Comparison of ENCODE assay signal across 30 cellular contexts in genomic region chr4:151917145-151917775, GRCh38.
DNase-seq lines count a peak whose midpoint lies in the region; ATAC-seq, FAIRE-seq and TF ChIP-seq lines count a peak whose summit lies in the region.
"Had no signal": no experiment of that assay in that cellular context is flagged by ENCODE, and none has a peak within 500 bp of the region (broad histone marks: within the 10 kb centered on the region; RNA-seq: fewer than 3 reads in every experiment).

No MANE protein-coding gene starts in this region.

- FAIRE-seq in GM12878 (lab: Jason Lieb, UNC): no peak
- FAIRE-seq: endothelial cell of umbilical vein had no signal

- no peak overlapping the region for H3K4me2 ChIP-seq in GM12878 (ENCODE audit: control insufficient read depth, insufficient read depth)

- intact Hi-C loops in GM12878 (cut with micrococcal nuclease; ENCODE audit: unreplicated experiment): no loop called here
- intact Hi-C loops in Right ventricle myocardium superior (cut with DNase I): no loop called here

- H3K4me3 Mint-ChIP-seq in HFFc6: no peak overlapping the region
- H3K4me3 Mint-ChIP-seq: activated T-helper 1 cell treated with anti-CD3 and anti-CD28 coated beads, Interleukin-12 subunit alpha, Interleukin-12 subunit beta, Interleukin-2, Interleukin-4 antibody, amounts not matched to agents 30 ng/mL and 10 ng/mL and 1 ng/mL, durations not matched to agents 14 hours and 24 hours and 36 hours had no signal

- no peaks in the 10 kb centered on the region for H4K20me1 ChIP-seq in GM12878 (ENCODE audit: control insufficient read depth, insufficient read depth)

- TF ChIP-seq EP300 in GM12878 (IDR thresholded peaks at IDR 0.05; ENCODE audit: borderline replicate concordance in 1 of 2, control insufficient read depth in 1 of 2, low read depth in 2 of 2, low read length in 2 of 2): no peak

- no peak overlapping the region for H3K4me3 ChIP-seq in GM12878
- H3K4me3 ChIP-seq: GM23248, thyroid gland, uterus had no signal

- ATAC-seq in GM12878 (no peak), GM18519 (IDR thresholded peaks at IDR 0.05; ENCODE audit: low FRiP score, unreplicated experiment) (no peak), GM21367 (IDR thresholded peaks at IDR 0.05; ENCODE audit: unreplicated experiment) (no peak), Right ventricle myocardium superior (ENCODE audit: poor library complexity) (no peak)
- ATAC-seq: sciatic nerve had no signal

- in situ Hi-C loops in GM12878 (cut with MboI): no loop called here

- peaks cover 30% of the 10 kb centered on the region for H3K4me1 Mint-ChIP-seq in HFFc6 (ENCODE audit: low read depth)

- no peak overlapping the region for H2AFZ ChIP-seq in GM12878 (ENCODE audit: control insufficient read depth, low read depth, low read length)
- H2AFZ ChIP-seq: GM23248 had no signal

- no TSS peak for BruUV-seq in GM12878 (replicated peaks; lab: Mats Ljungman, UMichigan)

- no peaks in the 10 kb centered on the region for H3K9me3 ChIP-seq in GM12878 (replicated peaks; ENCODE audit: control insufficient read depth, insufficient read depth, low read length)
- H3K9me3 ChIP-seq: BE2C, neutrophil, thyroid gland, uterus had no signal

- TF ChIP-seq RAD21 in GM12878 (IDR thresholded peaks at IDR 0.05; ENCODE audit: insufficient read depth, low read depth, low read length): 0 out of 2 replicates have a peak, but pooled peaks have one; percentile 20

- DNase-seq in HFFc6: peak; percentile 36
- no peak for DNase-seq in GM12878 (ENCODE audit: low read depth, low spot score)
- peak; percentile 39 for DNase-seq in iPS-NIHi11 (ENCODE audit: low spot score)
- peak; percentile 32 for DNase-seq in smooth muscle cell of the brain vasculature (ENCODE audit: low read depth, low spot score)
- DNase-seq in Right ventricle myocardium superior: no peak
- DNase-seq: ACHN; activated CD4-positive, alpha-beta T cell treated with anti-CD3 and anti-CD28 coated beads, Interleukin-2, amount 50 U/mL, for 48 hours; activated CD4-positive, CD25-positive, alpha-beta regulatory T cell treated with anti-CD3 and anti-CD28 coated beads, Interleukin-2, amount 50 U/mL, for 72 hours; activated naive CD4-positive, alpha-beta T cell treated with anti-CD3 and anti-CD28 coated beads, Interleukin-2, amount 50 U/mL, for 16 hours; BE2C; DMS 273 treated with DMSO at 0.1 percent for 48 hours; GM23248; hippocampal formation; KG1; NCI-H1417 treated with DMSO at 0.1 percent for 48 hours; NCI-H2081 treated with DMSO at 0.1 percent for 48 hours; NCI-H226; NCI-H69; SHP77 treated with DMSO at 0.1 percent for 48 hours; stimulated activated CD4-positive, alpha-beta T cell treated with anti-CD3 and anti-CD28 coated beads, Interleukin-4, amount 100 ng/mL, for 24 hours; T-helper 2 cell; thyroid gland; uterus had no signal

- no peak overlapping the region for H3K27ac ChIP-seq in GM12878 (ENCODE audit: control insufficient read depth, insufficient read depth)
- H3K27ac ChIP-seq: GM23248, HL-60, neutrophil, thyroid gland, uterus had no signal

- H3K79me2 ChIP-seq in GM12878 (ENCODE audit: control insufficient read depth, insufficient read depth, low read length): no peaks in the 10 kb centered on the region

- no peak overlapping the region for H3K9ac ChIP-seq in GM12878 (ENCODE audit: control insufficient read depth, insufficient read depth, low read length)
- H3K9ac ChIP-seq: GM23248 had no signal

- peaks cover 5% of the 10 kb centered on the region for H3K9me3 Mint-ChIP-seq in HFFc6
- H3K9me3 Mint-ChIP-seq: activated T-helper 1 cell treated with anti-CD3 and anti-CD28 coated beads, Interleukin-12 subunit alpha, Interleukin-12 subunit beta, Interleukin-2, Interleukin-4 antibody, amounts not matched to agents 30 ng/mL and 10 ng/mL and 1 ng/mL, durations not matched to agents 14 hours and 24 hours and 36 hours had no signal

- no peaks in the 10 kb centered on the region; the same call in 1 of the 2 replicates for H3K4me1 ChIP-seq in GM12878 (ENCODE audit: control insufficient read depth, insufficient read depth, low read length)
- H3K4me1 ChIP-seq: BE2C, thyroid gland, uterus had no signal

- POLR2A ChIA-PET in GM12878 (lab: Charles Lee): interaction anchor here (1.0 kb wide), 1 partner anchor 9 kb away, joined by 3 read pairs; no protein-coding TSS in a partner anchor

- peak; percentile 26 for TF ChIP-seq CTCF in HFFc6 (IDR thresholded peaks at IDR 0.05)
- TF ChIP-seq CTCF in GM12878 (IDR thresholded peaks at IDR 0.05 in 2 of 3, conservative IDR thresholded peaks at IDR 0.05 in 1 of 3; ENCODE audit: control insufficient read depth in 2 of 3, extremely low read depth in 1 of 3, insufficient read depth in 1 of 3, low read depth in 3 of 3, low read length in 3 of 3): no peak

- H3K27me3 Mint-ChIP-seq in HFFc6 (ENCODE audit: insufficient read depth): peaks cover 4% of the 10 kb centered on the region

- CTCF ChIA-PET in GM12878 (lab: Yijun Ruan, JAX): interaction anchor here (0.7 to 1.6 kb wide), 4 partner anchors 50 to 902 kb away, joined by 3 read pairs; partner anchors contain the start of gene LRBA

- SMC1A ChIA-PET in GM12878 (lab: Charles Lee; ENCODE audit: uncharacterized antibody, unreplicated experiment): interaction anchor here (0.7 to 1.4 kb wide), 6 partner anchors 11 to 115 kb away, joined by 3 to 4 read pairs (median 3); no protein-coding TSS in a partner anchor

- TF ChIP-seq POLR2A in GM12878 (IDR thresholded peaks at IDR 0.05; ENCODE audit: low read depth, low read length): no peak

- H3K36me3 ChIP-seq in GM12878 (ENCODE audit: control insufficient read depth in 2 of 2, insufficient read depth in 2 of 2, low read length in 1 of 2): no peaks in the 10 kb centered on the region
- H3K36me3 ChIP-seq: BE2C, neutrophil, thyroid gland, uterus had no signal

- RAD21 ChIA-PET in GM12878 (lab: Charles Lee; ENCODE audit: unreplicated experiment): no interaction called here

- H3K27ac Mint-ChIP-seq in HFFc6: no peak overlapping the region
- H3K27ac Mint-ChIP-seq: activated T-helper 1 cell treated with anti-CD3 and anti-CD28 coated beads, Interleukin-12 subunit alpha, Interleukin-12 subunit beta, Interleukin-2, Interleukin-4 antibody, amounts not matched to agents 30 ng/mL and 10 ng/mL and 1 ng/mL, durations not matched to agents 14 hours and 24 hours and 36 hours had no signal

- 50% methylated on average over 2 of the region's 2 CpGs for WGBS in GM12878 (ENCODE audit: insufficient coverage, insufficient replicate concordance, low lambda C conversion rate, missing lambda C conversion rate)

- no peaks in the 10 kb centered on the region for H3K27me3 ChIP-seq in GM12878 (replicated peaks in 1 of 2; ENCODE audit: control insufficient read depth in 2 of 2, insufficient read depth in 2 of 2, low read length in 1 of 2)
- H3K27me3 ChIP-seq: BE2C, neutrophil, thyroid gland, uterus had no signal

- peaks cover 5% of the 10 kb centered on the region for H3K36me3 Mint-ChIP-seq in HFFc6 (ENCODE audit: low read depth)

TF ChIP-seq in GM12878, 131 proteins besides CTCF, POLR2A, EP300 and RAD21 (continues in another document):
- no peak for TF ChIP-seq MYB (IDR thresholded peaks at IDR 0.05; ENCODE audit: borderline replicate concordance, low read depth, low read length)
- no peak for TF ChIP-seq ATF3 (IDR thresholded peaks at IDR 0.05; ENCODE audit: borderline replicate concordance, extremely low read depth, low read depth, low read length)
- no peak for TF ChIP-seq E4F1 (IDR thresholded peaks at IDR 0.05; ENCODE audit: borderline replicate concordance, partially characterized antibody)
- no peak for TF ChIP-seq ZNF207 (IDR thresholded peaks at IDR 0.05; ENCODE audit: borderline replicate concordance)
- TF ChIP-seq CREB1 (IDR thresholded peaks at IDR 0.05; ENCODE audit: low read depth): no peak
- no peak for TF ChIP-seq IRF4 (IDR thresholded peaks at IDR 0.05; ENCODE audit: low read depth, low read length)
- no peak for TF ChIP-seq YY1 (IDR thresholded peaks at IDR 0.05; ENCODE audit: low read depth, low read length)
- TF ChIP-seq SMARCA5 (IDR thresholded peaks at IDR 0.05): no peak
- no peak for TF ChIP-seq ZNF384 (IDR thresholded peaks at IDR 0.05; ENCODE audit: borderline replicate concordance, low read depth, low read length)
- no peak for TF ChIP-seq BACH1 (IDR thresholded peaks at IDR 0.05; ENCODE audit: borderline replicate concordance)
- TF ChIP-seq TCF12 (IDR thresholded peaks at IDR 0.05; ENCODE audit: low read depth, low read length): no peak
- no peak for TF ChIP-seq TARDBP (IDR thresholded peaks at IDR 0.05; ENCODE audit: borderline replicate concordance)
- no peak for TF ChIP-seq BCL3 (IDR thresholded peaks at IDR 0.05; ENCODE audit: borderline replicate concordance, insufficient read depth, low read depth, low read length, poor library complexity, severe bottlenecking)

Comparison
In these comparisons a context has a peak if more than half of its experiments do, and no peak if none do; other contexts are left out.
1. DNase-seq: peak in HFFc6 (single experiment), iPS-NIHi11 (single experiment) and smooth muscle cell of the brain vasculature (single experiment); none in GM12878 (single experiment) and Right ventricle myocardium superior (single experiment).